In the genomic region with DNA sequence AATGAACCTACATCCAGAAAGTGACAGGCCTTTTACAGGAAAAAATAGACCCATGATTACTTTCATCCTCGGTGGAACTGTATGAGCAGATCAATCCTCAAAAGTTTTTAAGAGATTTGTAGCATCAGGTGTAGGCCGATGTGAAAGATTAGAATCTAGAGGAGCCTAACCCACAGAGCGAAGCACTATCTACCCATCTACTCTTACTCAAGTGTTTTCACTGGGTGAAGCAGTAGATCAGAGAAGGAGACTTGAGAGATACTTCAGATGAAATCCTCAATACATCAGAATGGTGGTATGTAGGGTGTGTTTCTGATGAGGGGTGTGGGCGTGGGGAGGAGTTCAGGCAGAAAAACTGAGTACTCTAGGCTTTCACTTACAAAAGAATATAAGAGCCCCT, we compare ENCODE assay signal across 33 cellular contexts.
"Had no signal": no experiment of that assay in that cellular context is flagged by ENCODE, and none has a peak within 500 bp of the region (broad histone marks: within the 10 kb centered on the region; RNA-seq: fewer than 3 reads in every experiment).

No MANE protein-coding gene starts in this region.

- H3K4me1 ChIP-seq: ascending aorta, colonic mucosa had no signal

- H3K4me3 ChIP-seq: ascending aorta, cardiac muscle cell, colonic mucosa had no signal

- H3K36me3 Mint-ChIP-seq: activated CD4-positive, alpha-beta memory T cell treated with anti-CD3 and anti-CD28 coated beads for 36 hours; activated naive CD4-positive, alpha-beta T cell treated with anti-CD3 and anti-CD28 coated beads, Interleukin-2, amount 10 ng/mL, durations not matched to agents 7 days and 5 days had no signal

- H3K27me3 Mint-ChIP-seq: activated B cell treated with CpG ODN at 0.5 μM for 24 hours; activated CD4-positive, alpha-beta memory T cell treated with anti-CD3 and anti-CD28 coated beads for 36 hours; activated CD4-positive, alpha-beta T cell treated with anti-CD3 and anti-CD28 coated beads, Interleukin-2, amount 10 ng/mL, durations not matched to agents 7 days and 5 days; activated CD8-positive, alpha-beta T cell treated with anti-CD3 and anti-CD28 coated beads for 36 hours; activated naive CD4-positive, alpha-beta T cell treated with anti-CD3 and anti-CD28 coated beads, Interleukin-2, amount 10 ng/mL, durations not matched to agents 7 days and 5 days; activated naive CD4-positive, alpha-beta T cell treated with anti-CD3 and anti-CD28 coated beads, Interleukin-2, amount 50 U/mL, for 24 hours; activated naive CD8-positive, alpha-beta T cell; activated T-helper 17 cell treated with anti-CD3 and anti-CD28 coated beads, Interleukin-2, amount 50 U/mL, for 72 hours; brain; central memory CD8-positive, alpha-beta T cell had no signal

- ATAC-seq: activated CD8-positive, alpha-beta T cell treated with anti-CD3 and anti-CD28 coated beads for 36 hours; activated T-cell treated with anti-CD3 and anti-CD28 coated beads, Interleukin-2, amount 50 U/mL, for 4 hours; activated T-cell treated with anti-CD3 and anti-CD28 coated beads, Interleukin-2, amount 50 U/mL, for 72 hours; activated T-helper 17 cell treated with anti-CD3 and anti-CD28 coated beads, Interleukin-2, amount 50 U/mL, for 72 hours had no signal

- H3K4me1 Mint-ChIP-seq: activated B cell treated with CpG ODN at 0.5 μM for 24 hours; activated CD4-positive, alpha-beta T cell treated with anti-CD3 and anti-CD28 coated beads, Interleukin-2, amount 10 ng/mL, durations not matched to agents 7 days and 5 days; activated naive CD4-positive, alpha-beta T cell treated with anti-CD3 and anti-CD28 coated beads, Interleukin-2, amount 10 ng/mL, durations not matched to agents 7 days and 5 days; activated naive CD4-positive, alpha-beta T cell treated with anti-CD3 and anti-CD28 coated beads, Interleukin-2, amount 50 U/mL, for 24 hours; activated T-helper 17 cell treated with anti-CD3 and anti-CD28 coated beads, Interleukin-2, amount 50 U/mL, for 72 hours; central memory CD8-positive, alpha-beta T cell had no signal

- H3K4me3 Mint-ChIP-seq: activated B cell treated with CpG ODN at 0.5 μM for 24 hours; activated CD4-positive, alpha-beta memory T cell treated with anti-CD3 and anti-CD28 coated beads for 36 hours; activated CD4-positive, alpha-beta T cell treated with anti-CD3 and anti-CD28 coated beads, Interleukin-2, amount 10 ng/mL, durations not matched to agents 7 days and 5 days; activated CD8-positive, alpha-beta T cell treated with anti-CD3 and anti-CD28 coated beads for 36 hours; activated naive CD4-positive, alpha-beta T cell treated with anti-CD3 and anti-CD28 coated beads, Interleukin-2, amount 10 ng/mL, durations not matched to agents 7 days and 5 days; activated naive CD4-positive, alpha-beta T cell treated with anti-CD3 and anti-CD28 coated beads, Interleukin-2, amount 50 U/mL, for 24 hours; activated naive CD8-positive, alpha-beta T cell; activated T-cell treated with anti-CD3 and anti-CD28 coated beads, Interleukin-2, amount 50 U/mL, for 4 hours; activated T-cell treated with anti-CD3 and anti-CD28 coated beads, Interleukin-2, amount 50 U/mL, for 72 hours; activated T-helper 1 cell treated with anti-CD3 and anti-CD28 coated beads, Interleukin-12 subunit alpha, Interleukin-12 subunit beta, Interleukin-2, Interleukin-4 antibody, amounts not matched to agents 30 ng/mL and 10 ng/mL and 1 ng/mL, durations not matched to agents 14 hours and 24 hours and 36 hours; activated T-helper 17 cell treated with anti-CD3 and anti-CD28 coated beads, Interleukin-2, amount 50 U/mL, for 72 hours; brain; central memory CD8-positive, alpha-beta T cell; T-helper 1 cell treated with Interleukin-12 subunit alpha and Interleukin-12 subunit beta and Interleukin-4 antibody, amounts not matched to agents 30 μg/mL and 1 μg/mL, for 36 hours; T-helper 2 cell treated with Interferon-gamma antibody and Interleukin-4, amounts not matched to agents 5 μg/mL and 100 μg/mL, for 36 hours had no signal

- H3K27ac Mint-ChIP-seq: activated B cell treated with CpG ODN at 0.5 μM for 24 hours; activated CD4-positive, alpha-beta memory T cell treated with anti-CD3 and anti-CD28 coated beads for 36 hours; activated CD4-positive, alpha-beta T cell treated with anti-CD3 and anti-CD28 coated beads, Interleukin-2, amount 10 ng/mL, durations not matched to agents 7 days and 5 days; activated CD8-positive, alpha-beta T cell treated with anti-CD3 and anti-CD28 coated beads for 36 hours; activated naive CD4-positive, alpha-beta T cell treated with anti-CD3 and anti-CD28 coated beads, Interleukin-2, amount 10 ng/mL, durations not matched to agents 7 days and 5 days; activated naive CD4-positive, alpha-beta T cell treated with anti-CD3 and anti-CD28 coated beads, Interleukin-2, amount 50 U/mL, for 24 hours; activated naive CD8-positive, alpha-beta T cell; activated T-cell treated with anti-CD3 and anti-CD28 coated beads, Interleukin-2, amount 50 U/mL, for 72 hours; activated T-helper 1 cell treated with anti-CD3 and anti-CD28 coated beads, Interleukin-12 subunit alpha, Interleukin-12 subunit beta, Interleukin-2, Interleukin-4 antibody, amounts not matched to agents 30 ng/mL and 10 ng/mL and 1 ng/mL, durations not matched to agents 14 hours and 24 hours and 36 hours; activated T-helper 17 cell treated with anti-CD3 and anti-CD28 coated beads, Interleukin-2, amount 50 U/mL, for 72 hours; brain; T-helper 1 cell treated with Interleukin-12 subunit alpha and Interleukin-12 subunit beta and Interleukin-4 antibody, amounts not matched to agents 30 μg/mL and 1 μg/mL, for 36 hours; T-helper 2 cell treated with Interferon-gamma antibody and Interleukin-4, amounts not matched to agents 5 μg/mL and 100 μg/mL, for 36 hours had no signal

- H3K27ac ChIP-seq: ascending aorta, cardiac muscle cell, colonic mucosa, VCaP had no signal

- H3K36me3 ChIP-seq: ascending aorta, cardiac muscle cell, colonic mucosa had no signal

- H3K9me3 Mint-ChIP-seq: activated B cell treated with CpG ODN at 0.5 μM for 24 hours; activated CD4-positive, alpha-beta memory T cell treated with anti-CD3 and anti-CD28 coated beads for 36 hours; activated CD4-positive, alpha-beta T cell treated with anti-CD3 and anti-CD28 coated beads, Interleukin-2, amount 10 ng/mL, durations not matched to agents 7 days and 5 days; activated CD8-positive, alpha-beta T cell treated with anti-CD3 and anti-CD28 coated beads for 36 hours; activated naive CD4-positive, alpha-beta T cell treated with anti-CD3 and anti-CD28 coated beads, Interleukin-2, amount 10 ng/mL, durations not matched to agents 7 days and 5 days; activated naive CD4-positive, alpha-beta T cell treated with anti-CD3 and anti-CD28 coated beads, Interleukin-2, amount 50 U/mL, for 24 hours; activated T-cell treated with anti-CD3 and anti-CD28 coated beads, Interleukin-2, amount 50 U/mL, for 4 hours; activated T-cell treated with anti-CD3 and anti-CD28 coated beads, Interleukin-2, amount 50 U/mL, for 72 hours; activated T-helper 1 cell treated with anti-CD3 and anti-CD28 coated beads, Interleukin-12 subunit alpha, Interleukin-12 subunit beta, Interleukin-2, Interleukin-4 antibody, amounts not matched to agents 30 ng/mL and 10 ng/mL and 1 ng/mL, durations not matched to agents 14 hours and 24 hours and 36 hours; activated T-helper 17 cell treated with anti-CD3 and anti-CD28 coated beads, Interleukin-2, amount 50 U/mL, for 72 hours; brain; central memory CD8-positive, alpha-beta T cell; T-helper 1 cell treated with Interleukin-12 subunit alpha and Interleukin-12 subunit beta and Interleukin-4 antibody, amounts not matched to agents 30 μg/mL and 1 μg/mL, for 36 hours; T-helper 2 cell treated with Interferon-gamma antibody and Interleukin-4, amounts not matched to agents 5 μg/mL and 100 μg/mL, for 36 hours had no signal

- H3K9me3 ChIP-seq: ascending aorta, colonic mucosa had no signal

- H3K27me3 ChIP-seq: ascending aorta, cardiac muscle cell, colonic mucosa had no signal

- DNase-seq: activated B cell treated with CpG ODN at 0.5 μM for 24 hours; activated CD4-positive, alpha-beta memory T cell treated with anti-CD3 and anti-CD28 coated beads for 36 hours; activated CD4-positive, alpha-beta T cell treated with anti-CD3 and anti-CD28 coated beads for 48 hours; activated CD4-positive, alpha-beta T cell treated with anti-CD3 and anti-CD28 coated beads, Interleukin-2, amount 10 ng/mL, durations not matched to agents 7 days and 5 days; activated CD4-positive, CD25-positive, alpha-beta regulatory T cell treated with anti-CD3 and anti-CD28 coated beads, Interleukin-2, amount 50 U/mL, for 72 hours; activated CD8-positive, alpha-beta memory T cell treated with anti-CD3 and anti-CD28 coated beads, Interleukin-2, amount 50 U/mL, for 4 hours; activated CD8-positive, alpha-beta T cell treated with anti-CD3 and anti-CD28 coated beads for 36 hours; activated effector memory CD4-positive, alpha-beta T cell treated with anti-CD3 and anti-CD28 coated beads, Interleukin-2, amount 50 U/mL, for 16 hours; activated gamma-delta T cell treated with Interleukin-2 at 50 U/mL for 16 hours; activated naive CD4-positive, alpha-beta T cell treated with anti-CD3 and anti-CD28 coated beads, Interleukin-2, amount 10 ng/mL, durations not matched to agents 7 days and 5 days; activated naive CD4-positive, alpha-beta T cell treated with Interleukin-2 at 50 U/mL for 16 hours; activated T-cell treated with anti-CD3 and anti-CD28 coated beads for 4 hours; activated T-cell treated with anti-CD3 and anti-CD28 coated beads, Interleukin-2, amount 50 U/mL, for 1 hour; activated T-cell treated with anti-CD3 and anti-CD28 coated beads, Interleukin-2, amount 50 U/mL, for 4 hours; activated T-cell treated with anti-CD3 and anti-CD28 coated beads, Interleukin-2, amount 50 U/mL, for 72 hours; amygdala; anterior cingulate cortex; caudate nucleus; cerebellar nuclear complex; colonic mucosa; T-helper 1 cell; T-helper 9 cell had no signal
